8 cellular contexts compared by ENCODE assay signal in the genomic region with DNA sequence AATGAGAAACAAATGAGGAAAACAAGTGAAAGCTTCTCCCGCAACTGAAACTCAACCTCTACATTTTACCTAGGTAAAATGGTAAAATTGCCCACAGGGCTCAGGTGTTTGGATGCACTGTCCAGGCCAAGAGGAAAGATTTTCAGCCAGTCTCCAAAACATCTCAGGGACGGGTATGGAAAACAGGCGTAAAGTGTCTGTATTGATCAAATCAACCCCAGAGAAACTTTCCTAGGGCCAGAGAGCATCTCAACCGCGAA. TPM values are rescaled to one million over a fixed set of nuclear protein-coding genes. Genes with fewer than 3 reads are reported as not detected.
DNase-seq lines count a peak whose midpoint lies in the region; ATAC-seq and TF ChIP-seq lines count a peak whose summit lies in the region.

No MANE protein-coding gene starts in this region.

- TF ChIP-seq EP300 in SK-N-SH (IDR thresholded peaks at IDR 0.05; ENCODE audit: borderline replicate concordance in 1 of 2, low read depth in 1 of 2, low read length in 1 of 2) = no peak

- no peak for TF ChIP-seq RAD21 in SK-N-SH (IDR thresholded peaks at IDR 0.05; ENCODE audit: low read length)

- peaks cover 41% of the 10 kb centered on the region for H3K79me2 ChIP-seq in SK-N-SH (ENCODE audit: insufficient read depth)

- H3K4me3 ChIP-seq in SK-N-SH (ENCODE audit: low read depth in 2 of 2, low read length in 1 of 2) (peak overlapping the region; percentile 72 to 80), iPS-18a (ENCODE audit: low read length) (peak overlapping the region; percentile 89)

- no peak for TF ChIP-seq CTCF in SK-N-SH (IDR thresholded peaks at IDR 0.05)

- H3F3A ChIP-seq in SK-N-SH (replicated peaks; ENCODE audit: insufficient read depth) = peaks cover 10% of the 10 kb centered on the region

- no peaks in the 10 kb centered on the region for H3K9me3 Mint-ChIP-seq in activated CD4-positive, alpha-beta memory T cell treated with anti-CD3 and anti-CD28 coated beads, Interleukin-2, amount 10 ng/mL, durations not matched to agents 7 days and 5 days

- peak overlapping the region; percentile 98 for H2AFZ ChIP-seq in SK-N-SH (ENCODE audit: low read depth)

- H3K27me3 ChIP-seq in SK-N-SH (ENCODE audit: insufficient read depth) (no peaks in the 10 kb centered on the region), iPS-18a (ENCODE audit: control insufficient read depth, insufficient read depth, low read length) (no peaks in the 10 kb centered on the region)

- H3K36me3 ChIP-seq in SK-N-SH (replicated peaks in 1 of 2; ENCODE audit: control insufficient read depth in 1 of 2, insufficient read depth in 2 of 2, low read length in 1 of 2) (peaks cover 0 to 18% of the 10 kb centered on the region in 2 experiments), iPS-18a (ENCODE audit: control insufficient read depth, low read depth, low read length) (peaks cover 5% of the 10 kb centered on the region)

- POLR2A ChIA-PET in SK-N-SH (lab: Yijun Ruan, JAX) = no interaction called here
- POLR2A ChIA-PET in activated CD4-positive, alpha-beta memory T cell treated with anti-CD3 and anti-CD28 coated beads, Interleukin-2, amount 10 ng/mL, durations not matched to agents 7 days and 5 days (lab: Charles Lee) = interaction anchor here (0.6 to 3.6 kb wide), 15 partner anchors 9 to 541 kb away, joined by 3 to 53 read pairs (median 3); a partner anchor contains a TSS

- H3K9me3 ChIP-seq in SK-N-SH = no peaks in the 10 kb centered on the region
- H3K9me3 ChIP-seq in iPS-18a (ENCODE audit: control insufficient read depth, low read depth, low read length) = no peaks in the 10 kb centered on the region

- WGBS in SK-N-SH (ENCODE audit: low lambda C conversion rate) = 6% methylated on average over 5 of the region's 5 CpGs

- peaks cover 34% of the 10 kb centered on the region for H3K4me1 Mint-ChIP-seq in activated CD4-positive, alpha-beta memory T cell treated with anti-CD3 and anti-CD28 coated beads, Interleukin-2, amount 10 ng/mL, durations not matched to agents 7 days and 5 days

- no peaks in the 10 kb centered on the region for H3K9me2 ChIP-seq in SK-N-SH

- peak overlapping the region; percentile 80 for H3K9ac ChIP-seq in SK-N-SH
- H3K9ac ChIP-seq in iPS-18a (ENCODE audit: low read length) = peak overlapping the region; percentile 33

- DNase-seq in SK-N-SH = no peak
- DNase-seq in activated CD4-positive, alpha-beta memory T cell treated with anti-CD3 and anti-CD28 coated beads, Interleukin-2, amount 10 ng/mL, durations not matched to agents 7 days and 5 days = no peak
- DNase-seq in substantia nigra (lab: John Stamatoyannopoulos, UW) = no peak
- DNase-seq in DMS79 (lab: John Stamatoyannopoulos, UW) = no peak
- no peak for DNase-seq in NCI-H526 (lab: John Stamatoyannopoulos, UW)

- peaks cover 22% of the 10 kb centered on the region for H3K36me3 Mint-ChIP-seq in activated CD4-positive, alpha-beta memory T cell treated with anti-CD3 and anti-CD28 coated beads, Interleukin-2, amount 10 ng/mL, durations not matched to agents 7 days and 5 days (ENCODE audit: low read depth)

- ATAC-seq in SK-N-SH treated with all-trans-retinoic acid at 6 μM for 48 hours = no peak; the same call in 2 of the 3 replicates
- ATAC-seq in HG03095 (IDR thresholded peaks at IDR 0.05; ENCODE audit: unreplicated experiment) = no peak

- CTCF ChIA-PET in SK-N-SH (lab: Yijun Ruan, JAX) = interaction anchor here (1.0 to 1.5 kb wide), 4 partner anchors 19 to 184 kb away, joined by 3 to 5 read pairs (median 3); a partner anchor contains a TSS
- CTCF ChIA-PET in activated CD4-positive, alpha-beta memory T cell treated with anti-CD3 and anti-CD28 coated beads, Interleukin-2, amount 10 ng/mL, durations not matched to agents 7 days and 5 days (lab: Charles Lee) = interaction anchor here (0.7 to 2.1 kb wide), 4 partner anchors 26 to 182 kb away, joined by 3 to 10 read pairs (median 5); a partner anchor contains a TSS

- H3K27ac ChIP-seq in SK-N-SH (ENCODE audit: low read depth in 2 of 2, low read length in 1 of 2) = peak overlapping the region; percentile 81 to 82
- H3K27ac ChIP-seq in iPS-18a (ENCODE audit: low read length) = peak overlapping the region; percentile 44
- peak overlapping the region; percentile 81 for H3K27ac ChIP-seq in substantia nigra (ENCODE audit: low read depth, low read length, poor library complexity, severe bottlenecking)

- H3K4me1 ChIP-seq in SK-N-SH (ENCODE audit: control insufficient read depth in 1 of 2, insufficient read depth in 2 of 2, low read depth in 1 of 2, low read length in 1 of 2) = peaks cover 7 to 8% of the 10 kb centered on the region in 2 experiments; a peak in 3 of 4 replicates
- no peaks in the 10 kb centered on the region for H3K4me1 ChIP-seq in iPS-18a (ENCODE audit: control insufficient read depth, low read depth, low read length)

- H3K4me2 ChIP-seq in SK-N-SH = peak overlapping the region; percentile 78

- H4K20me1 ChIP-seq in SK-N-SH (ENCODE audit: insufficient read depth) = no peaks in the 10 kb centered on the region

- peak overlapping the region; percentile 98 for H3K4me3 Mint-ChIP-seq in activated CD4-positive, alpha-beta memory T cell treated with anti-CD3 and anti-CD28 coated beads, Interleukin-2, amount 10 ng/mL, durations not matched to agents 7 days and 5 days

- H3K27me3 Mint-ChIP-seq in activated CD4-positive, alpha-beta memory T cell treated with anti-CD3 and anti-CD28 coated beads, Interleukin-2, amount 10 ng/mL, durations not matched to agents 7 days and 5 days = no peaks in the 10 kb centered on the region

- peak overlapping the region; percentile 95 for H3K27ac Mint-ChIP-seq in activated CD4-positive, alpha-beta memory T cell treated with anti-CD3 and anti-CD28 coated beads, Interleukin-2, amount 10 ng/mL, durations not matched to agents 7 days and 5 days

TF ChIP-seq in SK-N-SH, 30 proteins besides CTCF, POLR2A, EP300 and RAD21:
- TF ChIP-seq TCF12 (IDR thresholded peaks at IDR 0.05) (no peak), JUND (IDR thresholded peaks at IDR 0.05) (no peak), RCOR1 (IDR thresholded peaks at IDR 0.05; ENCODE audit: low read length) (no peak)
- TF ChIP-seq, protein P1, sequence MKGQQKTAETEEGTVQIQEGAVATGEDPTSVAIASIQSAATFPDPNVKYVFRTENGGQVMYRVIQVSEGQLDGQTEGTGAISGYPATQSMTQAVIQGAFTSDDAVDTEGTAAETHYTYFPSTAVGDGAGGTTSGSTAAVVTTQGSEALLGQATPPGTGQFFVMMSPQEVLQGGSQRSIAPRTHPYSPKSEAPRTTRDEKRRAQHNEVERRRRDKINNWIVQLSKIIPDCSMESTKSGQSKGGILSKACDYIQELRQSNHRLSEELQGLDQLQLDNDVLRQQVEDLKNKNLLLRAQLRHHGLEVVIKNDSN (IDR thresholded peaks at IDR 0.05; ENCODE audit: borderline replicate concordance, low read depth) = no peak
TF ChIP-seq in SK-N-SH: peak in this region for 0.

TF ChIP-seq in SK-N-SH treated with all-trans-retinoic acid at 6 μM for 48 hours, 23 proteins besides CTCF, POLR2A, EP300 and RAD21 (continues in another document):
- TF ChIP-seq TOX (CRISPR knock-in tag; IDR thresholded peaks at IDR 0.05; ENCODE audit: borderline replicate concordance) (no peak), ZFP3 (CRISPR knock-in tag; IDR thresholded peaks at IDR 0.05) (no peak), TCF4 (CRISPR knock-in tag; IDR thresholded peaks at IDR 0.05; ENCODE audit: borderline replicate concordance) (no peak), ARNTL (CRISPR knock-in tag; IDR thresholded peaks at IDR 0.05; ENCODE audit: borderline replicate concordance, low read depth) (no peak), OSR1 (CRISPR knock-in tag; IDR thresholded peaks at IDR 0.05) (no peak), SNAI2 (CRISPR knock-in tag; IDR thresholded peaks at IDR 0.05) (no peak), PPARA (CRISPR knock-in tag; IDR thresholded peaks at IDR 0.05; ENCODE audit: borderline replicate concordance) (no peak)
- TF ChIP-seq, protein P2, sequence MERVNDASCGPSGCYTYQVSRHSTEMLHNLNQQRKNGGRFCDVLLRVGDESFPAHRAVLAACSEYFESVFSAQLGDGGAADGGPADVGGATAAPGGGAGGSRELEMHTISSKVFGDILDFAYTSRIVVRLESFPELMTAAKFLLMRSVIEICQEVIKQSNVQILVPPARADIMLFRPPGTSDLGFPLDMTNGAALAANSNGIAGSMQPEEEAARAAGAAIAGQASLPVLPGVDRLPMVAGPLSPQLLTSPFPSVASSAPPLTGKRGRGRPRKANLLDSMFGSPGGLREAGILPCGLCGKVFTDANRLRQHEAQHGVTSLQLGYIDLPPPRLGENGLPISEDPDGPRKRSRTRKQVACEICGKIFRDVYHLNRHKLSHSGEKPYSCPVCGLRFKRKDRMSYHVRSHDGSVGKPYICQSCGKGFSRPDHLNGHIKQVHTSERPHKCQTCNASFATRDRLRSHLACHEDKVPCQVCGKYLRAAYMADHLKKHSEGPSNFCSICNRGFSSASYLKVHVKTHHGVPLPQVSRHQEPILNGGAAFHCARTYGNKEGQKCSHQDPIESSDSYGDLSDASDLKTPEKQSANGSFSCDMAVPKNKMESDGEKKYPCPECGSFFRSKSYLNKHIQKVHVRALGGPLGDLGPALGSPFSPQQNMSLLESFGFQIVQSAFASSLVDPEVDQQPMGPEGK (CRISPR knock-in tag; IDR thresholded peaks at IDR 0.05; ENCODE audit: borderline replicate concordance) = no peak
- TF ChIP-seq, protein P3, sequence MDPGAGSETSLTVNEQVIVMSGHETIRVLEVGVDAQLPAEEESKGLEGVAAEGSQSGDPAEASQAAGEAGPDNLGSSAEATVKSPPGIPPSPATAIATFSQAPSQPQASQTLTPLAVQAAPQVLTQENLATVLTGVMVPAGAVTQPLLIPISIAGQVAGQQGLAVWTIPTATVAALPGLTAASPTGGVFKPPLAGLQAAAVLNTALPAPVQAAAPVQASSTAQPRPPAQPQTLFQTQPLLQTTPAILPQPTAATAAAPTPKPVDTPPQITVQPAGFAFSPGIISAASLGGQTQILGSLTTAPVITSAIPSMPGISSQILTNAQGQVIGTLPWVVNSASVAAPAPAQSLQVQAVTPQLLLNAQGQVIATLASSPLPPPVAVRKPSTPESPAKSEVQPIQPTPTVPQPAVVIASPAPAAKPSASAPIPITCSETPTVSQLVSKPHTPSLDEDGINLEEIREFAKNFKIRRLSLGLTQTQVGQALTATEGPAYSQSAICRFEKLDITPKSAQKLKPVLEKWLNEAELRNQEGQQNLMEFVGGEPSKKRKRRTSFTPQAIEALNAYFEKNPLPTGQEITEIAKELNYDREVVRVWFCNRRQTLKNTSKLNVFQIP (CRISPR knock-in tag; IDR thresholded peaks at IDR 0.05; ENCODE audit: borderline replicate concordance, low read depth) = no peak

RNA-seq across cellular contexts. Expression of a gene that starts 0.4 kb away (rescaled TPM):
- 18.6 and 21.5 TPM in 2 replicates for polyA plus RNA-seq in SK-N-SH (2012; rRNA removed)
- 30.8 and 45.8 TPM in 2 replicates for polyA plus RNA-seq in SK-N-SH (2012; cell fraction: cytosol; rRNA removed)
- polyA plus RNA-seq in SK-N-SH (2012; cell fraction: nucleus; rRNA removed) = 4.9 and 12.0 TPM in 2 replicates
- total RNA-seq in activated CD4-positive, alpha-beta memory T cell treated with anti-CD3 and anti-CD28 coated beads, Interleukin-2, amount 10 ng/mL, durations not matched to agents 7 days and 5 days = 10 to 100 TPM; 59.4 to 59.5 TPM

RNA-seq across cellular contexts. Expression of a gene that starts 27.9 kb away (rescaled TPM):
- 13.0 and 18.8 TPM in 2 replicates for polyA plus RNA-seq in SK-N-SH (2012; rRNA removed)
- polyA plus RNA-seq in SK-N-SH (2012; cell fraction: cytosol; rRNA removed) = 14.9 and 16.2 TPM in 2 replicates
- 14.9 and 27.9 TPM in 2 replicates for polyA plus RNA-seq in SK-N-SH (2012; cell fraction: nucleus; rRNA removed)
- 10 to 100 TPM; 24.1 to 28.1 TPM for total RNA-seq in activated CD4-positive, alpha-beta memory T cell treated with anti-CD3 and anti-CD28 coated beads, Interleukin-2, amount 10 ng/mL, durations not matched to agents 7 days and 5 days
